Comparison of ENCODE assay signal across 16 cellular contexts in the genomic region with DNA sequence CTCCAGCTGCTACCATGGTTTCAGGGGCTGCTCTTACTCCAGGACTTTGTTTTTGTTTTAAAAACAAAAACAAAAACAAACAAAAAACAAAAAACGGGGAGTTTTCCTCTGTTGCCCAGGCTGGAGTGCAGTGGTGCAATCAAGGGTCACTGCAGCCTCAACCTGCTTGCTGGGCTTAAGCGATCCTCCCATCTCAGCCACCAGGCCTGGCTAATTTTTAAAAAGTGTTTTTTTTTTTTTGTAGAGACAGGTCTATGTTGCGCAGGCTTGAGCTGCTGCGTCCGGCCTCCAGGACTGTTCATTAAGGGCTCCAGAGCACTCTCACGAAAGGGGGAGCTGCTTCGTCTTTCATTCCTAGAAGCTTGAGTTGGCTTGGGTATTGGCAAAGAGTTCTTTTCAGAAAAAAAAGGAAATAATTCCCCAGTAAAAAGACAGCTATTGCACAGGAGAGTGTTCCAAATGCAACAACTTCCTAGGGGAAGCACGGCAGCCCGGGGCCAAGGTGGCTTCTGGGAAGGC.
"Had no signal": no experiment of that assay in that cellular context is flagged by ENCODE, and none has a peak within 500 bp of the region (broad histone marks: within the 10 kb centered on the region; RNA-seq: fewer than 3 reads in every experiment).

No MANE protein-coding gene starts in this region.

- H3K36me3 ChIP-seq: esophagus squamous epithelium, neutrophil, right atrium auricular region, thoracic aorta, transverse colon had no signal

- H3K4me2 ChIP-seq: hepatocyte had no signal

- H3K79me2 ChIP-seq: hepatocyte had no signal

- DNase-seq: cortex of kidney; effector memory CD4-positive, alpha-beta T cell; esophagus squamous epithelium; foreskin melanocyte; head of caudate nucleus; left colon; mammary epithelial cell; naive thymus-derived CD4-positive, alpha-beta T cell; nephron progenitor cell; stimulated activated CD4-positive, alpha-beta T cell treated with anti-CD3 and anti-CD28 coated beads, Interleukin-4, amount 100 ng/mL, for 24 hours; stimulated activated naive CD8-positive, alpha-beta T cell treated with anti-CD3 and anti-CD28 coated beads, Interleukin-15, amount 100 ng/mL, for 72 hours; transverse colon had no signal

- H2AFZ ChIP-seq: hepatocyte had no signal

- H3K4me3 ChIP-seq: esophagus squamous epithelium, hepatocyte, right atrium auricular region, thoracic aorta, transverse colon had no signal

- H3K27ac ChIP-seq: esophagus squamous epithelium, hepatocyte, neutrophil, right atrium auricular region, thoracic aorta, transverse colon had no signal

- H3K9me3 ChIP-seq: esophagus squamous epithelium, neutrophil, right atrium auricular region, thoracic aorta, transverse colon had no signal

- H3K27me3 ChIP-seq: hepatocyte, neutrophil, right atrium auricular region, transverse colon had no signal

- H3K4me1 ChIP-seq: transverse colon had no signal
